ENCODE assay signal across 26 cellular contexts in genomic region chr12:53967451-53968059, GRCh38. TPM values are rescaled to one million over a fixed set of nuclear protein-coding genes. Genes with fewer than 3 reads are reported as not detected.
DNase-seq lines count a peak whose midpoint lies in the region; ATAC-seq and TF ChIP-seq lines count a peak whose summit lies in the region.
"Had no signal": no experiment of that assay in that cellular context is flagged by ENCODE, and none has a peak within 500 bp of the region (broad histone marks: within the 10 kb centered on the region; RNA-seq: fewer than 3 reads in every experiment).

No MANE protein-coding gene starts in this region.

- CTCF ChIA-PET in RWPE1 (lab: Yijun Ruan, JAX): no interaction called here

- H3K9me3 ChIP-seq in Loucy (ENCODE audit: insufficient read depth, low read depth, low read length) (no peaks in the 10 kb centered on the region), hepatocyte (ENCODE audit: low read depth) (no peaks in the 10 kb centered on the region), gastrocnemius medialis (no peaks in the 10 kb centered on the region)
- H3K9me3 ChIP-seq: Caco-2, left lung, right atrium auricular region, thoracic aorta had no signal

- peaks cover 99 to 100% (median 100%) of the 10 kb centered on the region in 3 donors for H3K27me3 Mint-ChIP-seq in CD14-positive monocyte (ENCODE audit: low read depth in 3 of 3)

- DNase-seq in CD14-positive monocyte (ENCODE audit: low spot score): no peak
- DNase-seq in hepatocyte (ENCODE audit: low spot score): no peak
- no peak for DNase-seq in gastrocnemius medialis
- no peak for DNase-seq in SKM-1 treated with dmso at 0.1 percent for 144 hours (lab: John Stamatoyannopoulos, UW; ENCODE audit: unreplicated experiment)
- DNase-seq in RWPE1 (ENCODE audit: low spot score): no peak
- DNase-seq: activated CD4-positive, alpha-beta T cell treated with anti-CD3 and anti-CD28 coated beads for 4 hours; activated CD8-positive, alpha-beta memory T cell treated with anti-CD3 and anti-CD28 coated beads, Interleukin-2, amount 50 U/mL, for 4 hours; activated effector memory CD4-positive, alpha-beta T cell treated with anti-CD3 and anti-CD28 coated beads, Interleukin-2, amount 50 U/mL, for 16 hours; amniotic stem cell; Caco-2; IMR-90; left lung; NCI-H2029; NK-92 treated with Interleukin-12 subunit alpha and Interleukin-12 subunit beta, amount 100 ng/mL, for 24 hours; occipital lobe had no signal

- peak overlapping the region; percentile 81 for H3K9ac ChIP-seq in Loucy (ENCODE audit: low read depth, low read length, poor library complexity, severe bottlenecking)

- no peaks in the 10 kb centered on the region for H3K27me3 ChIP-seq in Loucy (ENCODE audit: insufficient read depth, low read length, poor library complexity, severe bottlenecking)
- H3K27me3 ChIP-seq in hepatocyte: peaks cover 100% of the 10 kb centered on the region
- peaks cover 84 to 99% (median 89%) of the 10 kb centered on the region in 3 donors for H3K27me3 ChIP-seq in gastrocnemius medialis

- intact Hi-C loops in CD14-positive monocyte (cut with micrococcal nuclease) (no loop called here), gastrocnemius medialis (cut with DNase I; ENCODE audit: low total_unique reads) (no loop called here)

- H3K4me1 ChIP-seq in Loucy (ENCODE audit: insufficient read depth, low read length, poor library complexity, severe bottlenecking) (peaks cover 31% of the 10 kb centered on the region), hepatocyte (ENCODE audit: insufficient read depth) (no peaks in the 10 kb centered on the region), gastrocnemius medialis (peaks cover 0 to 5% of the 10 kb centered on the region in 2 donors)

- TF ChIP-seq CTCF in CD14-positive monocyte (IDR thresholded peaks at IDR 0.05) (no peak), Loucy (conservative IDR thresholded peaks at IDR 0.05; ENCODE audit: low read length) (0 out of 2 replicates have a peak, but pooled peaks have one; percentile 11), hepatocyte (IDR thresholded peaks at IDR 0.05; ENCODE audit: poor library complexity) (no peak), gastrocnemius medialis (IDR thresholded peaks at IDR 0.05 in 4 of 5, conservative IDR thresholded peaks at IDR 0.05 in 1 of 5) (no peak), RWPE1 (conservative IDR thresholded peaks at IDR 0.05; ENCODE audit: low read depth) (no peak)

- H3K9me2 ChIP-seq in Loucy (replicated peaks; ENCODE audit: low read depth, low read length) (no peaks in the 10 kb centered on the region), hepatocyte (replicated peaks; ENCODE audit: insufficient read depth) (no peaks in the 10 kb centered on the region)

- no peak overlapping the region for H3K27ac Mint-ChIP-seq in CD14-positive monocyte
- H3K27ac Mint-ChIP-seq: stimulated activated memory B cell treated with anti-CD40 and anti-IgM and Interleukin-4, amounts not matched to agents 10 μg/mL and 1 μg/mL and 100 μg/mL, for 72 hours had no signal

- in situ Hi-C loops in gastrocnemius medialis (cut with MboI; ENCODE audit: low sequenced_read_pairs in 4 of 4): no loop called here

- ATAC-seq in gastrocnemius medialis: no peak
- ATAC-seq in HG03095 (IDR thresholded peaks at IDR 0.05; ENCODE audit: unreplicated experiment): no peak
- ATAC-seq: left lung; stimulated activated memory B cell treated with anti-CD40 and anti-IgM and Interleukin-4, amounts not matched to agents 10 μg/mL and 1 μg/mL and 100 μg/mL, for 72 hours had no signal

- POLR2A ChIA-PET in RWPE1 (lab: Yijun Ruan, JAX; ENCODE audit: low non-redundant PET): no interaction called here

- peak overlapping the region; percentile 11 to 85 for H3K4me3 Mint-ChIP-seq in CD14-positive monocyte
- H3K4me3 Mint-ChIP-seq: stimulated activated memory B cell treated with anti-CD40 and anti-IgM and Interleukin-4, amounts not matched to agents 10 μg/mL and 1 μg/mL and 100 μg/mL, for 72 hours had no signal

- peaks cover 4 to 24% of the 10 kb centered on the region in 2 donors for H3K36me3 Mint-ChIP-seq in CD14-positive monocyte

- no peaks in the 10 kb centered on the region for H4K20me1 ChIP-seq in Loucy (ENCODE audit: insufficient read depth, low read length, poor library complexity, severe bottlenecking)
- no peaks in the 10 kb centered on the region for H4K20me1 ChIP-seq in hepatocyte (ENCODE audit: insufficient read depth, poor library complexity, severe bottlenecking)

- H3K36me3 ChIP-seq in Loucy (ENCODE audit: insufficient read depth, low read length) (no peaks in the 10 kb centered on the region), hepatocyte (replicated peaks; ENCODE audit: insufficient read depth, low read depth) (no peaks in the 10 kb centered on the region), gastrocnemius medialis (no peaks in the 10 kb centered on the region)
- H3K36me3 ChIP-seq: left lung, right atrium auricular region, thoracic aorta had no signal

- H3K4me2 ChIP-seq in Loucy (ENCODE audit: low read depth, low read length, poor library complexity, severe bottlenecking): peak overlapping the region; percentile 78
- peak overlapping the region; percentile 69 for H3K4me2 ChIP-seq in hepatocyte

- H3F3A ChIP-seq in Loucy (ENCODE audit: low read depth): no peaks in the 10 kb centered on the region

- peaks cover 16% of the 10 kb centered on the region for H3K79me2 ChIP-seq in Loucy (ENCODE audit: insufficient read depth, low read length)
- no peaks in the 10 kb centered on the region for H3K79me2 ChIP-seq in hepatocyte

- H3K4me1 Mint-ChIP-seq in CD14-positive monocyte: peaks cover 30% of the 10 kb centered on the region

- H2AFZ ChIP-seq in Loucy (ENCODE audit: low read length) (no peak overlapping the region), hepatocyte (no peak overlapping the region)

- WGBS in hepatocyte (ENCODE audit: low lambda C conversion rate, missing lambda C conversion rate): 33% methylated on average over 6 of the region's 6 CpGs

- TF ChIP-seq POLR2A in gastrocnemius medialis (IDR thresholded peaks at IDR 0.05): no peak

- peak overlapping the region; percentile 86 for H3K4me3 ChIP-seq in Loucy (ENCODE audit: low read length, poor library complexity, severe bottlenecking)
- no peak overlapping the region for H3K4me3 ChIP-seq in hepatocyte
- H3K4me3 ChIP-seq in gastrocnemius medialis: peak overlapping the region; percentile 43 to 52 (median 46)
- H3K4me3 ChIP-seq: left lung, right atrium auricular region, thoracic aorta had no signal

- peaks cover 3 to 72% (median 40%) of the 10 kb centered on the region in 7 donors for H3K9me3 Mint-ChIP-seq in CD14-positive monocyte

- H3K27ac ChIP-seq in hepatocyte: peak overlapping the region; percentile 63
- peak overlapping the region; percentile 55 to 74 (median 71) for H3K27ac ChIP-seq in gastrocnemius medialis
- H3K27ac ChIP-seq in RWPE1: no peak overlapping the region
- H3K27ac ChIP-seq: HL-60, left lung, right atrium auricular region, thoracic aorta had no signal

RNA-seq across cellular contexts. Expression of gene HOXC11, which starts 5.4 kb away (rescaled TPM):
- polyA plus RNA-seq in CD14-positive monocyte (not detected), hepatocyte (1.3 and 1.4 TPM in 2 replicates)
- total RNA-seq in hepatocyte (0.63 and 1.5 TPM in 2 replicates), gastrocnemius medialis (1 to 10 TPM in 1 of 4 donors, under 1 TPM in 3; 0.24 to 1.1 (median 0.44) TPM)
- total RNA-seq: cardiac septum, dermis microvascular lymphatic vessel endothelial cell, IMR-90, left lung, mucosa of gallbladder, occipital lobe, right atrium auricular region, thoracic aorta had no signal
- polyA plus RNA-seq: IMR-90 had no signal

RNA-seq across cellular contexts. Expression of gene HOTAIR, which starts 7.2 kb away (rescaled TPM):
- polyA plus RNA-seq in CD14-positive monocyte (not detected), hepatocyte (0.82 TPM in 1 of 2 replicates, not detected in the other)
- total RNA-seq in hepatocyte (0.32 and 0.90 TPM in 2 replicates), gastrocnemius medialis (under 1 TPM in 3 of 4 donors, not detected in 1; 0.35 to 0.83 (median 0.56) TPM)
- total RNA-seq: cardiac septum, dermis microvascular lymphatic vessel endothelial cell, IMR-90, left lung, mucosa of gallbladder, occipital lobe, right atrium auricular region, thoracic aorta had no signal
- polyA plus RNA-seq: IMR-90 had no signal

RNA-seq across cellular contexts. Expression of gene HOXC12, which starts 12.9 kb away (rescaled TPM):
- not detected for polyA plus RNA-seq in CD14-positive monocyte
- not detected in 2 replicates for total RNA-seq in hepatocyte
- not detected in 2 replicates for polyA plus RNA-seq in hepatocyte
- total RNA-seq in gastrocnemius medialis: not detected
- total RNA-seq: cardiac septum, dermis microvascular lymphatic vessel endothelial cell, G401, H4, IMR-90, left lung, mucosa of gallbladder, occipital lobe, right atrium auricular region, thoracic aorta had no signal
- polyA plus RNA-seq: IMR-90 had no signal

RNA-seq across cellular contexts. Expression of gene HOXC10, which starts 17.4 kb away (rescaled TPM):
- polyA plus RNA-seq in CD14-positive monocyte (not detected), hepatocyte (1.6 and 1.7 TPM in 2 replicates)
- total RNA-seq in hepatocyte (0.23 and 0.60 TPM in 2 replicates), gastrocnemius medialis (10 to 100 TPM; 23.9 to 48.3 (median 40.3) TPM)
- total RNA-seq: cardiac septum, dermis microvascular lymphatic vessel endothelial cell, IMR-90, left lung, mucosa of gallbladder, occipital lobe, right atrium auricular region, thoracic aorta had no signal

RNA-seq across cellular contexts. Expression of gene HOXC13, which starts 28.9 kb away (rescaled TPM):
- polyA plus RNA-seq in CD14-positive monocyte: not detected
- 0.20 and 0.40 TPM in 2 replicates for total RNA-seq in hepatocyte
- 0.06 and 0.69 TPM in 2 replicates for polyA plus RNA-seq in hepatocyte
- under 1 TPM in 2 of 4 donors, not detected in 2; 0.10 to 0.33 TPM for total RNA-seq in gastrocnemius medialis
- total RNA-seq: cardiac septum, dermis microvascular lymphatic vessel endothelial cell, IMR-90, left lung, mucosa of gallbladder, occipital lobe, right atrium auricular region, thoracic aorta had no signal
- polyA plus RNA-seq: IMR-90 had no signal
